ENCODE assay signal across 2 cellular contexts in genomic region chr2:194079989-194080388, GRCh38.
TF ChIP-seq lines count a peak whose summit lies in the region.

No MANE protein-coding gene starts in this region.

TF ChIP-seq in HepG2, 621 proteins besides CTCF, POLR2A, EP300 and RAD21:
- TF ChIP-seq ZNF451 (CRISPR knock-in tag; IDR thresholded peaks at IDR 0.05) (no peak), ATF7 (IDR thresholded peaks at IDR 0.05) (peak; percentile 92), ATF7 (CRISPR knock-in tag; IDR thresholded peaks at IDR 0.05) (no peak)

TF ChIP-seq in GM12878, 131 proteins besides CTCF, POLR2A, EP300 and RAD21:
- TF ChIP-seq SUZ12 (IDR thresholded peaks at IDR 0.05; ENCODE audit: unreplicated experiment), result no peak
- TF ChIP-seq ATF7 (IDR thresholded peaks at IDR 0.05; ENCODE audit: low read depth), result peak; percentile 41; the same call in 1 of the 2 replicates
